1 cellular context compared by ENCODE assay signal in genomic region chr6:138692058-138692977, GRCh38.
A peak's percentile ranks its signal among the peaks of the same experiment; 100 is the strongest.
TF ChIP-seq lines count a peak whose summit lies in the region.

No MANE protein-coding gene starts in this region.

TF ChIP-seq in HepG2, 621 proteins besides CTCF, POLR2A, EP300 and RAD21 (continued from another document and continues in another):
- TF ChIP-seq ZNF710 (CRISPR knock-in tag; IDR thresholded peaks at IDR 0.05; ENCODE audit: borderline replicate concordance) (peak; percentile 62; the same call in 1 of the 2 replicates), HMGXB4 (CRISPR knock-in tag; IDR thresholded peaks at IDR 0.05; ENCODE audit: borderline replicate concordance in 1 of 2, low read depth in 1 of 2) (peak; percentile 94), DPF2 (CRISPR knock-in tag; IDR thresholded peaks at IDR 0.05; ENCODE audit: borderline replicate concordance, low read depth) (no peak), ATF7 (IDR thresholded peaks at IDR 0.05) (no peak), ATF7 (CRISPR knock-in tag; IDR thresholded peaks at IDR 0.05) (no peak), DNMT1 (CRISPR knock-in tag; IDR thresholded peaks at IDR 0.05) (no peak), ZNF496 (CRISPR knock-in tag; IDR thresholded peaks at IDR 0.05; ENCODE audit: insufficient replicate concordance) (no peak), ZXDC (CRISPR knock-in tag; IDR thresholded peaks at IDR 0.05) (no peak; the same call in 1 of the 2 replicates), FIP1L1 (IDR thresholded peaks at IDR 0.05; ENCODE audit: borderline replicate concordance, insufficient read depth, low read depth, low read length) (no peak), MED8 (CRISPR knock-in tag; IDR thresholded peaks at IDR 0.05; ENCODE audit: insufficient replicate concordance) (peak; percentile 27), REPIN1 (CRISPR knock-in tag; IDR thresholded peaks at IDR 0.05; ENCODE audit: borderline replicate concordance, low read depth) (no peak), JUN (CRISPR knock-in tag; IDR thresholded peaks at IDR 0.05) (no peak), THAP11 (CRISPR knock-in tag; IDR thresholded peaks at IDR 0.05) (no peak), SOX13 (IDR thresholded peaks at IDR 0.05) (no peak), SOX13 (CRISPR knock-in tag; conservative IDR thresholded peaks at IDR 0.05 in 1 of 2, IDR thresholded peaks at IDR 0.05 in 1 of 2) (no peak; a peak in 1 of 4 replicates), ZNF232 (CRISPR knock-in tag; IDR thresholded peaks at IDR 0.05; ENCODE audit: borderline replicate concordance) (no peak), GMEB1 (CRISPR knock-in tag; IDR thresholded peaks at IDR 0.05; ENCODE audit: borderline replicate concordance) (no peak), SIN3B (IDR thresholded peaks at IDR 0.05; ENCODE audit: low read length) (no peak), NBN (conservative IDR thresholded peaks at IDR 0.05) (no peak), MTF1 (CRISPR knock-in tag; IDR thresholded peaks at IDR 0.05) (no peak), SRSF4 (IDR thresholded peaks at IDR 0.05; ENCODE audit: low read depth, low read length, poor library complexity, severe bottlenecking) (no peak), FLYWCH1 (CRISPR knock-in tag; IDR thresholded peaks at IDR 0.05) (peak; percentile 84), NFIC (IDR thresholded peaks at IDR 0.05; ENCODE audit: low read length) (no peak), ZBTB4 (CRISPR knock-in tag; IDR thresholded peaks at IDR 0.05; ENCODE audit: borderline replicate concordance) (no peak), ZNF773 (CRISPR knock-in tag; IDR thresholded peaks at IDR 0.05; ENCODE audit: borderline replicate concordance) (0 out of 2 replicates have a peak, but pooled peaks have one; percentile 2), ZNF235 (CRISPR knock-in tag; IDR thresholded peaks at IDR 0.05; ENCODE audit: borderline replicate concordance) (0 out of 2 replicates have a peak, but pooled peaks have one; percentile 61), ZNF609 (CRISPR knock-in tag; IDR thresholded peaks at IDR 0.05; ENCODE audit: borderline replicate concordance) (no peak), ELK4 (CRISPR knock-in tag; IDR thresholded peaks at IDR 0.05; ENCODE audit: borderline replicate concordance) (no peak), AGO2 (optimal IDR thresholded peaks at IDR 0.05; ENCODE audit: low read depth, low read length) (no peak), U2AF1 (optimal IDR thresholded peaks at IDR 0.05; ENCODE audit: low read depth, low read length) (peak; percentile 48), ZBTB39 (CRISPR knock-in tag; IDR thresholded peaks at IDR 0.05) (no peak), ZNF225 (CRISPR knock-in tag; IDR thresholded peaks at IDR 0.05) (no peak; the same call in 1 of the 2 replicates), ZNF282 (IDR thresholded peaks at IDR 0.05; ENCODE audit: partially characterized antibody) (no peak), SMARCC2 (IDR thresholded peaks at IDR 0.05) (no peak), TCF7L2 (IDR thresholded peaks at IDR 0.05; ENCODE audit: low read depth, low read length) (no peak), ZNF543 (CRISPR knock-in tag; IDR thresholded peaks at IDR 0.05) (no peak), DMAP1 (CRISPR knock-in tag; IDR thresholded peaks at IDR 0.05) (0 out of 2 replicates have a peak, but pooled peaks have one; percentile 20), CSRNP2 (CRISPR knock-in tag; conservative IDR thresholded peaks at IDR 0.05; ENCODE audit: low read depth) (no peak), ZNF44 (CRISPR knock-in tag; IDR thresholded peaks at IDR 0.05) (no peak)
